In genomic region chr17:48577946-48578615, GRCh38 we compare ENCODE assay signal across 9 cellular contexts. TPM values are rescaled to one million over a fixed set of nuclear protein-coding genes. Genes with fewer than 3 reads are reported as not detected.
DNase-seq lines count a peak whose midpoint lies in the region; ATAC-seq and TF ChIP-seq lines count a peak whose summit lies in the region.
"Had no signal": no experiment of that assay in that cellular context is flagged by ENCODE, and none has a peak within 500 bp of the region (broad histone marks: within the 10 kb centered on the region; RNA-seq: fewer than 3 reads in every experiment).

Gene HOXB4 (minus strand): TSS chr17:48578350. CDS start chr17:48578319, 31 bp downstream.

- H3K36me3 Mint-ChIP-seq in T-helper 1 cell treated with Interleukin-12 subunit alpha and Interleukin-12 subunit beta and Interleukin-4 antibody, amounts not matched to agents 30 μg/mL and 1 μg/mL, for 36 hours (ENCODE audit: low read depth): peaks cover 19% of the 10 kb centered on the region

- no peak for TF ChIP-seq CTCF in ascending aorta (IDR thresholded peaks at IDR 0.05)

- no peaks in the 10 kb centered on the region for H3K36me3 ChIP-seq in ascending aorta

- peak; percentile 66 for ATAC-seq in GM18511 (IDR thresholded peaks at IDR 0.05; ENCODE audit: unreplicated experiment)
- no peak for ATAC-seq in GM21717 (IDR thresholded peaks at IDR 0.05; ENCODE audit: unreplicated experiment)
- no peak for ATAC-seq in GM21423 (IDR thresholded peaks at IDR 0.05; ENCODE audit: unreplicated experiment)

- H3K27me3 Mint-ChIP-seq in T-helper 1 cell treated with Interleukin-12 subunit alpha and Interleukin-12 subunit beta and Interleukin-4 antibody, amounts not matched to agents 30 μg/mL and 1 μg/mL, for 36 hours (ENCODE audit: low read depth): peaks cover 42% of the 10 kb centered on the region

- H3K27ac ChIP-seq in ascending aorta: peak within 1 kb of the TSS; percentile 93 to 97
- H3K27ac ChIP-seq: VCaP had no signal

- H3K4me3 ChIP-seq in ascending aorta: peak within 1 kb of the TSS; percentile 75 to 77

- DNase-seq in HT1080 (ENCODE audit: low read depth) (peak; percentile 54), ascending aorta (ENCODE audit: low spot score in 2 of 2) (peak; percentile 60 to 93), islet precursor cell (peak; percentile 92)
- peak in 3 of 4 experiments; percentile 45 to 68 (median 50) for DNase-seq in stimulated activated CD4-positive, alpha-beta T cell treated with anti-CD3 and anti-CD28 coated beads, Interleukin-1b, Interleukin-23, amount 100 ng/mL, for 24 hours (ENCODE audit: low read depth in 4 of 4, low spot score in 1 of 4)

- H3K4me1 Mint-ChIP-seq in T-helper 1 cell treated with Interleukin-12 subunit alpha and Interleukin-12 subunit beta and Interleukin-4 antibody, amounts not matched to agents 30 μg/mL and 1 μg/mL, for 36 hours (ENCODE audit: low read depth): peaks cover 58% of the 10 kb centered on the region

- H3K4me3 Mint-ChIP-seq in T-helper 1 cell treated with Interleukin-12 subunit alpha and Interleukin-12 subunit beta and Interleukin-4 antibody, amounts not matched to agents 30 μg/mL and 1 μg/mL, for 36 hours: peak within 1 kb of the TSS; percentile 94

- H3K27me3 ChIP-seq in ascending aorta: no peaks in the 10 kb centered on the region

- H3K9me3 Mint-ChIP-seq in T-helper 1 cell treated with Interleukin-12 subunit alpha and Interleukin-12 subunit beta and Interleukin-4 antibody, amounts not matched to agents 30 μg/mL and 1 μg/mL, for 36 hours: no peaks in the 10 kb centered on the region

- peak within 1 kb of the TSS; percentile 87 for H3K27ac Mint-ChIP-seq in T-helper 1 cell treated with Interleukin-12 subunit alpha and Interleukin-12 subunit beta and Interleukin-4 antibody, amounts not matched to agents 30 μg/mL and 1 μg/mL, for 36 hours

- intact Hi-C loops in ascending aorta (cut with DNase I): loop anchor here (1.0 kb wide), 1 partner anchor 34 kb away; no protein-coding TSS in a partner anchor

- no peaks in the 10 kb centered on the region for H3K9me3 ChIP-seq in ascending aorta

- H3K4me1 ChIP-seq in ascending aorta: peaks cover 4 to 46% of the 10 kb centered on the region in 2 donors

RNA-seq across cellular contexts. Expression of gene HOXB4, which starts in this region (rescaled TPM):
- 3.9 and 4.3 TPM in 2 replicates for total RNA-seq in HT1080 (2014; rRNA removed; shearing (Covaris generic))
- polyA plus RNA-seq in HT1080 (2015; cell fraction: cytosol; rRNA removed): 3.3 and 4.4 TPM in 2 replicates
- 12.6 and 13.8 TPM in 2 replicates for polyA plus RNA-seq in HT1080 (2015; cell fraction: nucleus; rRNA removed)
- 20.4 TPM for total RNA-seq in ascending aorta
